Comparison of ENCODE assay signal across 30 cellular contexts in the genomic region with DNA sequence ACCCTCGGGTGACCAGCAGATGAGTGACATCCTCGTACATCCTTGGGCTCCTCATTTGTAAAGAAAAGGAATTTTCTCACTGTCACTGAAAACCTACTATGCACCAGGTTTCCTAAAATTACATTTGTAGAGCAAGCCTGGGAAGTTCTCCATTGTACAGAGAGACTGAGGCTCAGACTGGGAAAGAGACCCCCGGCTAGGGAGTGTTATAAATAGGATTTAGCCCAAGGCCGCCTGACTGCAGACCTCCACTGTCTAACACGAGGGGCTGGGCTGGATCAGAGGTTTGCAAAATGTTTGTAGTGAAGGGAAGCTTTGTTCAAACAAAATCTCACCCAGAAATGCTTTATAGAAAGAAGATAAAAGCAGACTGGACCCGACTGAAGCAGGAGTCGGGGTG.
"Had no signal": no experiment of that assay in that cellular context is flagged by ENCODE, and none has a peak within 500 bp of the region (broad histone marks: within the 10 kb centered on the region; RNA-seq: fewer than 3 reads in every experiment).

No MANE protein-coding gene starts in this region.

- H3K4me3 ChIP-seq: ascending aorta had no signal

- DNase-seq: activated B cell treated with CpG ODN at 0.5 μM for 24 hours; activated CD4-positive, alpha-beta memory T cell treated with anti-CD3 and anti-CD28 coated beads, Interleukin-2, amount 10 ng/mL, durations not matched to agents 7 days and 5 days; activated CD4-positive, alpha-beta T cell treated with anti-CD3 and anti-CD28 coated beads for 4 hours; activated CD4-positive, alpha-beta T cell treated with anti-CD3 and anti-CD28 coated beads, Interleukin-2, amount 10 ng/mL, durations not matched to agents 7 days and 5 days; activated CD4-positive, alpha-beta T cell treated with anti-CD3 and anti-CD28 coated beads, Interleukin-2, amount 50 U/mL, for 48 hours; activated CD4-positive, CD25-positive, alpha-beta regulatory T cell treated with anti-CD3 and anti-CD28 coated beads, Interleukin-2, amount 50 U/mL, for 72 hours; activated CD8-positive, alpha-beta memory T cell treated with anti-CD3 and anti-CD28 coated beads, Interleukin-2, amount 10 ng/mL, durations not matched to agents 7 days and 5 days; activated CD8-positive, alpha-beta memory T cell treated with anti-CD3 and anti-CD28 coated beads, Interleukin-2, amount 50 U/mL, for 48 hours; activated CD8-positive, alpha-beta T cell treated with anti-CD3 and anti-CD28 coated beads, Interleukin-2, amount 10 ng/mL, durations not matched to agents 7 days and 5 days; activated effector memory CD4-positive, alpha-beta T cell treated with Interleukin-2 at 50 U/mL for 16 hours; activated gamma-delta T cell; activated naive CD4-positive, alpha-beta T cell treated with anti-CD3 and anti-CD28 coated beads, Interleukin-2, amount 10 ng/mL, durations not matched to agents 7 days and 5 days; activated naive CD4-positive, alpha-beta T cell treated with Interleukin-2 at 50 U/mL for 16 hours; activated naive CD8-positive, alpha-beta T cell treated with anti-CD3 and anti-CD28 coated beads, Interleukin-2, amount 10 ng/mL, durations not matched to agents 7 days and 5 days; activated naive CD8-positive, alpha-beta T cell treated with anti-CD3 and anti-CD28 coated beads, Interleukin-2, amount 50 U/mL, for 24 hours; activated T-cell treated with anti-CD3 and anti-CD28 coated beads, Interleukin-2, amount 50 U/mL, for 24 hours; activated T-cell treated with anti-CD3 and anti-CD28 coated beads, Interleukin-2, amount 50 U/mL, for 48 hours; amygdala; anterior cingulate cortex; central memory CD4-positive, alpha-beta T cell; T-helper 1 cell; T-helper 2 cell; T-helper 9 cell had no signal

- H3K9me3 Mint-ChIP-seq: activated B cell treated with CpG ODN at 0.5 μM for 24 hours; activated CD4-positive, alpha-beta T cell treated with anti-CD3 and anti-CD28 coated beads, Interleukin-2, amount 10 ng/mL, durations not matched to agents 7 days and 5 days; activated naive CD4-positive, alpha-beta T cell treated with anti-CD3 and anti-CD28 coated beads, Interleukin-2, amount 10 ng/mL, durations not matched to agents 7 days and 5 days; activated naive CD4-positive, alpha-beta T cell treated with anti-CD3 and anti-CD28 coated beads, Interleukin-2, amount 50 U/mL, for 24 hours; activated naive CD8-positive, alpha-beta T cell treated with anti-CD3 and anti-CD28 coated beads, Interleukin-2, amount 10 ng/mL, durations not matched to agents 7 days and 5 days; activated naive CD8-positive, alpha-beta T cell treated with anti-CD3 and anti-CD28 coated beads, Interleukin-2, amount 50 U/mL, for 24 hours; activated T-cell treated with anti-CD3 and anti-CD28 coated beads, Interleukin-2, amount 50 U/mL, for 24 hours; activated T-helper 2 cell treated with anti-CD3 and anti-CD28 coated beads, Interferon-gamma antibody, Interleukin-2, Interleukin-4, amounts not matched to agents 10 μg/mL and 5 μg/mL and 100 μg/mL, durations not matched to agents 14 hours and 24 hours and 36 hours; T-helper 1 cell treated with Interleukin-12 subunit alpha and Interleukin-12 subunit beta and Interleukin-4 antibody, amounts not matched to agents 30 μg/mL and 1 μg/mL, for 36 hours; T-helper 2 cell treated with Interferon-gamma antibody and Interleukin-4, amounts not matched to agents 5 μg/mL and 100 μg/mL, for 36 hours had no signal

- H3K27me3 ChIP-seq: ascending aorta had no signal

- H3K4me1 Mint-ChIP-seq: activated B cell treated with CpG ODN at 0.5 μM for 24 hours; activated CD4-positive, alpha-beta memory T cell treated with anti-CD3 and anti-CD28 coated beads, Interleukin-2, amount 10 ng/mL, durations not matched to agents 7 days and 5 days; activated CD4-positive, alpha-beta T cell treated with anti-CD3 and anti-CD28 coated beads, Interleukin-2, amount 10 ng/mL, durations not matched to agents 7 days and 5 days; activated CD8-positive, alpha-beta memory T cell treated with anti-CD3 and anti-CD28 coated beads, Interleukin-2, amount 10 ng/mL, durations not matched to agents 7 days and 5 days; activated naive CD4-positive, alpha-beta T cell treated with anti-CD3 and anti-CD28 coated beads, Interleukin-2, amount 10 ng/mL, durations not matched to agents 7 days and 5 days; activated naive CD4-positive, alpha-beta T cell treated with anti-CD3 and anti-CD28 coated beads, Interleukin-2, amount 50 U/mL, for 24 hours; activated naive CD8-positive, alpha-beta T cell treated with anti-CD3 and anti-CD28 coated beads, Interleukin-2, amount 10 ng/mL, durations not matched to agents 7 days and 5 days; activated naive CD8-positive, alpha-beta T cell treated with anti-CD3 and anti-CD28 coated beads, Interleukin-2, amount 50 U/mL, for 24 hours had no signal

- H3K36me3 ChIP-seq: ascending aorta had no signal

- H3K4me3 Mint-ChIP-seq: activated B cell treated with CpG ODN at 0.5 μM for 24 hours; activated CD4-positive, alpha-beta memory T cell treated with anti-CD3 and anti-CD28 coated beads, Interleukin-2, amount 10 ng/mL, durations not matched to agents 7 days and 5 days; activated CD4-positive, alpha-beta T cell treated with anti-CD3 and anti-CD28 coated beads, Interleukin-2, amount 10 ng/mL, durations not matched to agents 7 days and 5 days; activated CD8-positive, alpha-beta memory T cell treated with anti-CD3 and anti-CD28 coated beads, Interleukin-2, amount 10 ng/mL, durations not matched to agents 7 days and 5 days; activated CD8-positive, alpha-beta T cell treated with anti-CD3 and anti-CD28 coated beads, Interleukin-2, amount 10 ng/mL, durations not matched to agents 7 days and 5 days; activated naive CD4-positive, alpha-beta T cell treated with anti-CD3 and anti-CD28 coated beads, Interleukin-2, amount 10 ng/mL, durations not matched to agents 7 days and 5 days; activated naive CD4-positive, alpha-beta T cell treated with anti-CD3 and anti-CD28 coated beads, Interleukin-2, amount 50 U/mL, for 24 hours; activated naive CD8-positive, alpha-beta T cell; activated naive CD8-positive, alpha-beta T cell treated with anti-CD3 and anti-CD28 coated beads, Interleukin-2, amount 10 ng/mL, durations not matched to agents 7 days and 5 days; activated naive CD8-positive, alpha-beta T cell treated with anti-CD3 and anti-CD28 coated beads, Interleukin-2, amount 50 U/mL, for 24 hours; activated T-cell treated with anti-CD3 and anti-CD28 coated beads, Interleukin-2, amount 50 U/mL, for 24 hours; brain; T-helper 1 cell treated with Interleukin-12 subunit alpha and Interleukin-12 subunit beta and Interleukin-4 antibody, amounts not matched to agents 30 μg/mL and 1 μg/mL, for 36 hours; T-helper 2 cell treated with Interferon-gamma antibody and Interleukin-4, amounts not matched to agents 5 μg/mL and 100 μg/mL, for 36 hours had no signal

- H3K36me3 Mint-ChIP-seq: activated CD8-positive, alpha-beta memory T cell treated with anti-CD3 and anti-CD28 coated beads, Interleukin-2, amount 10 ng/mL, durations not matched to agents 7 days and 5 days; activated naive CD4-positive, alpha-beta T cell treated with anti-CD3 and anti-CD28 coated beads, Interleukin-2, amount 10 ng/mL, durations not matched to agents 7 days and 5 days; activated naive CD4-positive, alpha-beta T cell treated with anti-CD3 and anti-CD28 coated beads, Interleukin-2, amount 50 U/mL, for 24 hours; activated naive CD8-positive, alpha-beta T cell; activated naive CD8-positive, alpha-beta T cell treated with anti-CD3 and anti-CD28 coated beads, Interleukin-2, amount 10 ng/mL, durations not matched to agents 7 days and 5 days; brain had no signal

- ATAC-seq: activated CD8-positive, alpha-beta memory T cell treated with anti-CD3 and anti-CD28 coated beads, Interleukin-2, amount 10 ng/mL, durations not matched to agents 7 days and 5 days; activated CD8-positive, alpha-beta T cell treated with anti-CD3 and anti-CD28 coated beads, Interleukin-2, amount 10 ng/mL, durations not matched to agents 7 days and 5 days; activated naive CD8-positive, alpha-beta T cell treated with anti-CD3 and anti-CD28 coated beads, Interleukin-2, amount 50 U/mL, for 24 hours had no signal

- H3K27me3 Mint-ChIP-seq: activated CD4-positive, alpha-beta memory T cell treated with anti-CD3 and anti-CD28 coated beads, Interleukin-2, amount 10 ng/mL, durations not matched to agents 7 days and 5 days; activated CD4-positive, alpha-beta T cell treated with anti-CD3 and anti-CD28 coated beads, Interleukin-2, amount 10 ng/mL, durations not matched to agents 7 days and 5 days; activated CD8-positive, alpha-beta memory T cell treated with anti-CD3 and anti-CD28 coated beads, Interleukin-2, amount 10 ng/mL, durations not matched to agents 7 days and 5 days; activated naive CD4-positive, alpha-beta T cell treated with anti-CD3 and anti-CD28 coated beads, Interleukin-2, amount 10 ng/mL, durations not matched to agents 7 days and 5 days had no signal

- H3K27ac Mint-ChIP-seq: activated B cell treated with CpG ODN at 0.5 μM for 24 hours; activated CD4-positive, alpha-beta memory T cell treated with anti-CD3 and anti-CD28 coated beads, Interleukin-2, amount 10 ng/mL, durations not matched to agents 7 days and 5 days; activated CD4-positive, alpha-beta T cell treated with anti-CD3 and anti-CD28 coated beads, Interleukin-2, amount 10 ng/mL, durations not matched to agents 7 days and 5 days; activated CD8-positive, alpha-beta memory T cell treated with anti-CD3 and anti-CD28 coated beads, Interleukin-2, amount 10 ng/mL, durations not matched to agents 7 days and 5 days; activated CD8-positive, alpha-beta T cell treated with anti-CD3 and anti-CD28 coated beads, Interleukin-2, amount 10 ng/mL, durations not matched to agents 7 days and 5 days; activated naive CD4-positive, alpha-beta T cell treated with anti-CD3 and anti-CD28 coated beads, Interleukin-2, amount 10 ng/mL, durations not matched to agents 7 days and 5 days; activated naive CD4-positive, alpha-beta T cell treated with anti-CD3 and anti-CD28 coated beads, Interleukin-2, amount 50 U/mL, for 24 hours; activated naive CD8-positive, alpha-beta T cell; activated naive CD8-positive, alpha-beta T cell treated with anti-CD3 and anti-CD28 coated beads, Interleukin-2, amount 10 ng/mL, durations not matched to agents 7 days and 5 days; activated naive CD8-positive, alpha-beta T cell treated with anti-CD3 and anti-CD28 coated beads, Interleukin-2, amount 50 U/mL, for 24 hours; activated T-cell treated with anti-CD3 and anti-CD28 coated beads, Interleukin-2, amount 50 U/mL, for 24 hours; activated T-helper 2 cell treated with anti-CD3 and anti-CD28 coated beads, Interferon-gamma antibody, Interleukin-2, Interleukin-4, amounts not matched to agents 10 μg/mL and 5 μg/mL and 100 μg/mL, durations not matched to agents 14 hours and 24 hours and 36 hours; brain; T-helper 1 cell treated with Interleukin-12 subunit alpha and Interleukin-12 subunit beta and Interleukin-4 antibody, amounts not matched to agents 30 μg/mL and 1 μg/mL, for 36 hours; T-helper 2 cell treated with Interferon-gamma antibody and Interleukin-4, amounts not matched to agents 5 μg/mL and 100 μg/mL, for 36 hours had no signal
